8 cellular contexts compared by ENCODE assay signal in genomic region chr9:110517483-110517882, GRCh38.
"Had no signal": no experiment of that assay in that cellular context is flagged by ENCODE, and none has a peak within 500 bp of the region (broad histone marks: within the 10 kb centered on the region; RNA-seq: fewer than 3 reads in every experiment).

No MANE protein-coding gene starts in this region.

- DNase-seq: GDM1, GF-D8 had no signal

- FAIRE-seq: G401.6, GM12878, GM12891, GM12892, GM18507, GM19239 had no signal

- H3K4me3 ChIP-seq: GM12878 had no signal
